1 cellular context compared by ENCODE assay signal in the genomic region with DNA sequence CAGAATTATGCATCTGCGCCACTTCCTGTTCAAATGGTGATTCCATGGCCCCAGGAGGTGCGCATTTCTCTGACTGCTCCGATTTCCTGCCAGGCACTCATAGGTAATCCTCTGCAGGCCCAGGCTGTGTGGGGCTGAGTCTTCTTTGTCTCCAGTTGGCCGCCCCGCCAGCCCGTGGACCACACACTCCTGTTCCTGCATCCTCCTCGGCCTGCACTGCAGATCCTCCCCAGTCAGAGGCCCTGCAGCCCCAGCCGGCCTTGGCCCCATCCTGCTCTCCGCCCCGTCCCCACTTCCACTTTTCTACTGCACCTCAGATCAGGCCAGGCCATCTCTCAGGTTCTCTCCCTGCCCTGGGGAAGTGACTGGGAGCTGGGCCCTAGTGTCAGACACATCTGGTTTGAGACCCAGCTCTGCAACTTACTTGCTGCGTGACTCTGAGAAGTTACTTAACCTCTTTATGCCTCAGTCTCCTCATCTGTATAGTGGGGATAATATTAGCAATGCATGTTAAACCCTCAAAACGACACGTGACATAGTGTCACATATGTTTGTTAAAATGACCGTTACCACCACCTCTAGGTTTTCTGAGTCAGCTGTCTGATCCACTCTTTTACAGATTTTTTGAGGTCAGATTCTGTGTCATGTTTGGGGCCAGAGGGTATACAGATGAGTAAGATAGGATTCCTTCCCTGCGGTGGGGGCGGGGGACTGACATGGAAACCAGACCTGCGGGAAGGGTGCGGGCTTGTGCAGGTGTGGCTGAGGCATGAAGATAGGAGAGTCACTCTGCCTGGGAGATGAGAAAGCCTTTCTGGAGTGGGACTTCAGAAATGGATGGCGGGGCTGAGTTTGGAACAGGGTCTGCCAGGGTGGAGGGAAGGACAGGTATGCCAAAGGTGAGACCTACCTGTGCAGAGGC.
TF ChIP-seq lines count a peak whose summit lies in the region.

No MANE protein-coding gene starts in this region.

TF ChIP-seq in K562, 482 proteins besides CTCF, POLR2A, EP300 and RAD21:
- TF ChIP-seq, protein P1, sequence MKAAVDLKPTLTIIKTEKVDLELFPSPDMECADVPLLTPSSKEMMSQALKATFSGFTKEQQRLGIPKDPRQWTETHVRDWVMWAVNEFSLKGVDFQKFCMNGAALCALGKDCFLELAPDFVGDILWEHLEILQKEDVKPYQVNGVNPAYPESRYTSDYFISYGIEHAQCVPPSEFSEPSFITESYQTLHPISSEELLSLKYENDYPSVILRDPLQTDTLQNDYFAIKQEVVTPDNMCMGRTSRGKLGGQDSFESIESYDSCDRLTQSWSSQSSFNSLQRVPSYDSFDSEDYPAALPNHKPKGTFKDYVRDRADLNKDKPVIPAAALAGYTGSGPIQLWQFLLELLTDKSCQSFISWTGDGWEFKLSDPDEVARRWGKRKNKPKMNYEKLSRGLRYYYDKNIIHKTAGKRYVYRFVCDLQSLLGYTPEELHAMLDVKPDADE (conservative IDR thresholded peaks at IDR 0.05; ENCODE audit: control insufficient read depth, low read depth, low read length), result no peak
- TF ChIP-seq MCM3 (IDR thresholded peaks at IDR 0.05), result no peak
- no peak for TF ChIP-seq BDP1 (IDR thresholded peaks at IDR 0.05; ENCODE audit: insufficient read depth, insufficient read length)
- TF ChIP-seq TAF7 (tag; IDR thresholded peaks at IDR 0.05), result no peak
- no peak for TF ChIP-seq SMARCA4 (IDR thresholded peaks at IDR 0.05)
- TF ChIP-seq SPI1 (IDR thresholded peaks at IDR 0.05; ENCODE audit: borderline replicate concordance, low read depth, low read length), result peak; percentile 22; the same call in 1 of the 2 replicates
- TF ChIP-seq, protein P2, sequence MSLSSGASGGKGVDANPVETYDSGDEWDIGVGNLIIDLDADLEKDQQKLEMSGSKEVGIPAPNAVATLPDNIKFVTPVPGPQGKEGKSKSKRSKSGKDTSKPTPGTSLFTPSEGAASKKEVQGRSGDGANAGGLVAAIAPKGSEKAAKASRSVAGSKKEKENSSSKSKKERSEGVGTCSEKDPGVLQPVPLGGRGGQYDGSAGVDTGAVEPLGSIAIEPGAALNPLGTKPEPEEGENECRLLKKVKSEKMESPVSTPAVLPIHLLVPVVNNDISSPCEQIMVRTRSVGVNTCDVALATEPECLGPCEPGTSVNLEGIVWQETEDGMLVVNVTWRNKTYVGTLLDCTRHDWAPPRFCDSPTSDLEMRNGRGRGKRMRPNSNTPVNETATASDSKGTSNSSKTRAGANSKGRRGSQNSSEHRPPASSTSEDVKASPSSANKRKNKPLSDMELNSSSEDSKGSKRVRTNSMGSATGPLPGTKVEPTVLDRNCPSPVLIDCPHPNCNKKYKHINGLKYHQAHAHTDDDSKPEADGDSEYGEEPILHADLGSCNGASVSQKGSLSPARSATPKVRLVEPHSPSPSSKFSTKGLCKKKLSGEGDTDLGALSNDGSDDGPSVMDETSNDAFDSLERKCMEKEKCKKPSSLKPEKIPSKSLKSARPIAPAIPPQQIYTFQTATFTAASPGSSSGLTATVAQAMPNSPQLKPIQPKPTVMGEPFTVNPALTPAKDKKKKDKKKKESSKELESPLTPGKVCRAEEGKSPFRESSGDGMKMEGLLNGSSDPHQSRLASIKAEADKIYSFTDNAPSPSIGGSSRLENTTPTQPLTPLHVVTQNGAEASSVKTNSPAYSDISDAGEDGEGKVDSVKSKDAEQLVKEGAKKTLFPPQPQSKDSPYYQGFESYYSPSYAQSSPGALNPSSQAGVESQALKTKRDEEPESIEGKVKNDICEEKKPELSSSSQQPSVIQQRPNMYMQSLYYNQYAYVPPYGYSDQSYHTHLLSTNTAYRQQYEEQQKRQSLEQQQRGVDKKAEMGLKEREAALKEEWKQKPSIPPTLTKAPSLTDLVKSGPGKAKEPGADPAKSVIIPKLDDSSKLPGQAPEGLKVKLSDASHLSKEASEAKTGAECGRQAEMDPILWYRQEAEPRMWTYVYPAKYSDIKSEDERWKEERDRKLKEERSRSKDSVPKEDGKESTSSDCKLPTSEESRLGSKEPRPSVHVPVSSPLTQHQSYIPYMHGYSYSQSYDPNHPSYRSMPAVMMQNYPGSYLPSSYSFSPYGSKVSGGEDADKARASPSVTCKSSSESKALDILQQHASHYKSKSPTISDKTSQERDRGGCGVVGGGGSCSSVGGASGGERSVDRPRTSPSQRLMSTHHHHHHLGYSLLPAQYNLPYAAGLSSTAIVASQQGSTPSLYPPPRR (CRISPR knock-in tag; IDR thresholded peaks at IDR 0.05; ENCODE audit: borderline replicate concordance), result no peak
- TF ChIP-seq KDM1A (IDR thresholded peaks at IDR 0.05), result peak in 1 of 2 experiments; percentile 49; a peak in 1 of 4 replicates
- TF ChIP-seq, protein P3, sequence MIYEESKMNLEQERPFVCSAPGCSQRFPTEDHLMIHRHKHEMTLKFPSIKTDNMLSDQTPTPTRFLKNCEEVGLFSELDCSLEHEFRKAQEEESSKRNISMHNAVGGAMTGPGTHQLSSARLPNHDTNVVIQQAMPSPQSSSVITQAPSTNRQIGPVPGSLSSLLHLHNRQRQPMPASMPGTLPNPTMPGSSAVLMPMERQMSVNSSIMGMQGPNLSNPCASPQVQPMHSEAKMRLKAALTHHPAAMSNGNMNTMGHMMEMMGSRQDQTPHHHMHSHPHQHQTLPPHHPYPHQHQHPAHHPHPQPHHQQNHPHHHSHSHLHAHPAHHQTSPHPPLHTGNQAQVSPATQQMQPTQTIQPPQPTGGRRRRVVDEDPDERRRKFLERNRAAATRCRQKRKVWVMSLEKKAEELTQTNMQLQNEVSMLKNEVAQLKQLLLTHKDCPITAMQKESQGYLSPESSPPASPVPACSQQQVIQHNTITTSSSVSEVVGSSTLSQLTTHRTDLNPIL (CRISPR knock-in tag; IDR thresholded peaks at IDR 0.05), result no peak
- TF ChIP-seq XRCC5 (IDR thresholded peaks at IDR 0.05; ENCODE audit: low read depth, low read length), result no peak
- TF ChIP-seq CHCHD3 (CRISPR knock-in tag; IDR thresholded peaks at IDR 0.05), result no peak
- no peak for TF ChIP-seq HIVEP1 (CRISPR knock-in tag; IDR thresholded peaks at IDR 0.05)
- no peak for TF ChIP-seq SMAD2 (IDR thresholded peaks at IDR 0.05; ENCODE audit: low read depth, low read length)
- TF ChIP-seq RBM25 (IDR thresholded peaks at IDR 0.05; ENCODE audit: low read depth, low read length, severe bottlenecking), result peak; percentile 68
- no peak for TF ChIP-seq TCFL5 (CRISPR knock-in tag; conservative IDR thresholded peaks at IDR 0.05)
- no peak for TF ChIP-seq KDM4B (IDR thresholded peaks at IDR 0.05; ENCODE audit: borderline replicate concordance in 2 of 2, low read depth in 1 of 2)
- TF ChIP-seq, protein P4, sequence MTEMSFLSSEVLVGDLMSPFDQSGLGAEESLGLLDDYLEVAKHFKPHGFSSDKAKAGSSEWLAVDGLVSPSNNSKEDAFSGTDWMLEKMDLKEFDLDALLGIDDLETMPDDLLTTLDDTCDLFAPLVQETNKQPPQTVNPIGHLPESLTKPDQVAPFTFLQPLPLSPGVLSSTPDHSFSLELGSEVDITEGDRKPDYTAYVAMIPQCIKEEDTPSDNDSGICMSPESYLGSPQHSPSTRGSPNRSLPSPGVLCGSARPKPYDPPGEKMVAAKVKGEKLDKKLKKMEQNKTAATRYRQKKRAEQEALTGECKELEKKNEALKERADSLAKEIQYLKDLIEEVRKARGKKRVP (CRISPR knock-in tag; IDR thresholded peaks at IDR 0.05), result no peak
- TF ChIP-seq BRD4 (IDR thresholded peaks at IDR 0.05), result no peak
- TF ChIP-seq KLF1 (tag; IDR thresholded peaks at IDR 0.05), result no peak
- 0 out of 2 replicates have a peak, but pooled peaks have one; percentile 20 for TF ChIP-seq SMARCA5 (IDR thresholded peaks at IDR 0.05)
TF ChIP-seq in K562: peak in this region for 4.
